22 cellular contexts compared by ENCODE assay signal in genomic region chr1:157485793-157486192, GRCh38.
"Had no signal": no experiment of that assay in that cellular context is flagged by ENCODE, and none has a peak within 500 bp of the region (broad histone marks: within the 10 kb centered on the region; RNA-seq: fewer than 3 reads in every experiment).

No MANE protein-coding gene starts in this region.

- DNase-seq: cortex of kidney; dorsolateral prefrontal cortex; effector CD8-positive, alpha-beta T cell; gastrocnemius medialis; heart right ventricle; islet precursor cell; mammary epithelial cell; naive thymus-derived CD4-positive, alpha-beta T cell; nucleus accumbens; ovary; sigmoid colon; stimulated activated CD4-positive, alpha-beta T cell treated with anti-CD3 and anti-CD28 coated beads, Interleukin-12 subunit alpha, Interleukin-12 subunit beta, amount 100 ng/mL, for 4 hours; stimulated activated naive CD4-positive, alpha-beta T cell treated with Interleukin-2 at 50 U/mL for 16 hours; tibial artery; upper lobe of left lung; uterus had no signal

- H3K4me3 ChIP-seq: dorsolateral prefrontal cortex, esophagus muscularis mucosa, gastrocnemius medialis, heart right ventricle, ovary, right atrium auricular region, sigmoid colon, skin epidermis, tibial artery, upper lobe of left lung, uterus had no signal

- H3K27me3 ChIP-seq: dorsolateral prefrontal cortex, esophagus muscularis mucosa, gastrocnemius medialis, ovary, right atrium auricular region, sigmoid colon, upper lobe of left lung, uterus had no signal

- H3K9me3 ChIP-seq: esophagus muscularis mucosa, gastrocnemius medialis, ovary, right atrium auricular region, sigmoid colon, tibial artery, upper lobe of left lung, uterus had no signal

- H3K9me3 Mint-ChIP-seq: neural crest cell had no signal

- H3K4me3 Mint-ChIP-seq: naive thymus-derived CD4-positive, alpha-beta T cell; neural crest cell had no signal

- ATAC-seq: gastrocnemius medialis; heart right ventricle; left lobe of liver; naive thymus-derived CD4-positive, alpha-beta T cell had no signal

- H3K36me3 Mint-ChIP-seq: naive thymus-derived CD4-positive, alpha-beta T cell had no signal

- H3K4me1 ChIP-seq: esophagus muscularis mucosa, gastrocnemius medialis, heart right ventricle, right atrium auricular region, sigmoid colon, tibial artery, upper lobe of left lung, uterus had no signal

- H3K4me1 Mint-ChIP-seq: naive thymus-derived CD4-positive, alpha-beta T cell; neural crest cell had no signal

- H3K36me3 ChIP-seq: esophagus muscularis mucosa, gastrocnemius medialis, heart right ventricle, ovary, right atrium auricular region, sigmoid colon, tibial artery, upper lobe of left lung, uterus had no signal

- H3K27ac ChIP-seq: dorsolateral prefrontal cortex, esophagus muscularis mucosa, gastrocnemius medialis, heart right ventricle, ovary, right atrium auricular region, sigmoid colon, skin epidermis, tibial artery, upper lobe of left lung, uterus had no signal

- FAIRE-seq: endometrium had no signal
